4 cellular contexts compared by ENCODE assay signal in genomic region chr6:128857806-128858205, GRCh38.
"Had no signal": no experiment of that assay in that cellular context is flagged by ENCODE, and none has a peak within 500 bp of the region (broad histone marks: within the 10 kb centered on the region; RNA-seq: fewer than 3 reads in every experiment).

No MANE protein-coding gene starts in this region.

- DNase-seq: GM23248, H9, HCEC 1CT, IMR-90 had no signal

- H3K27ac ChIP-seq: GM23248 had no signal

- H3K4me3 ChIP-seq: GM23248 had no signal

- H2AFZ ChIP-seq: GM23248 had no signal
